In genomic region chr12:95956557-95957145, GRCh38 we compare ENCODE assay signal across 13 cellular contexts. TPM values are rescaled to one million over a fixed set of nuclear protein-coding genes. Genes with fewer than 3 reads are reported as not detected.
DNase-seq lines count a peak whose midpoint lies in the region; TF ChIP-seq lines count a peak whose summit lies in the region.
"Had no signal": no experiment of that assay in that cellular context is flagged by ENCODE, and none has a peak within 500 bp of the region (broad histone marks: within the 10 kb centered on the region; RNA-seq: fewer than 3 reads in every experiment).

No MANE protein-coding gene starts in this region.

- H3K4me3 ChIP-seq in H7 (ENCODE audit: insufficient read depth, low read depth, low read length) (0 out of 2 replicates have a peak overlapping the region, but pooled peaks have one; percentile 4), testis (peak overlapping the region in 1 of 2 donors; percentile 4), ascending aorta (no peak overlapping the region)
- H3K4me3 ChIP-seq in CD8-positive, alpha-beta memory T cell (ENCODE audit: low read length) = no peak overlapping the region

- no peaks in the 10 kb centered on the region for H3K36me3 ChIP-seq in H7 (replicated peaks; ENCODE audit: control insufficient read depth, insufficient read depth, low read length)
- H3K36me3 ChIP-seq in testis (ENCODE audit: low read depth, missing control alignments) = no peaks in the 10 kb centered on the region
- H3K36me3 ChIP-seq in CD8-positive, alpha-beta memory T cell (ENCODE audit: insufficient read depth, low read length) = no peaks in the 10 kb centered on the region
- H3K36me3 ChIP-seq in ascending aorta = no peaks in the 10 kb centered on the region

- intact Hi-C loops in head of caudate nucleus (cut with DNase I) (no loop called here), testis (cut with DNase I; ENCODE audit: low total_unique reads) (no loop called here), ascending aorta (cut with DNase I) (no loop called here)

- H3K36me3 Mint-ChIP-seq in CD8-positive, alpha-beta memory T cell = peaks cover 0 to 2% (median 0%) of the 10 kb centered on the region in 3 donors

- H3K27ac Mint-ChIP-seq in CD8-positive, alpha-beta memory T cell = no peak overlapping the region

- no peaks in the 10 kb centered on the region for H3K4me1 Mint-ChIP-seq in CD8-positive, alpha-beta memory T cell

- no peak for TF ChIP-seq POLR2A in testis (IDR thresholded peaks at IDR 0.05)

- 43 to 58% methylated on average over 22 to 27 of the region's 27 CpGs for WGBS in testis, 2 donors

- CTCF ChIA-PET in CD8-positive, alpha-beta memory T cell (lab: Charles Lee) = interaction anchor here (1.6 kb wide), 2 partner anchors 9 to 38 kb away, joined by 3 read pairs; no protein-coding TSS in a partner anchor

- TF ChIP-seq CTCF in testis (IDR thresholded peaks at IDR 0.05) = no peak
- no peak for TF ChIP-seq CTCF in ascending aorta (IDR thresholded peaks at IDR 0.05)

- DNase-seq in H7 (peak; percentile 81), head of caudate nucleus (peak in 31 of 42 donors; percentile 5 to 61 (median 34)), testis (peak; percentile 46), activated gamma-delta T cell (lab: John Stamatoyannopoulos, UW) (no peak), ascending aorta (ENCODE audit: low spot score in 2 of 2) (no peak)
- DNase-seq in CD8-positive, alpha-beta memory T cell = no peak
- DNase-seq: AML-193, DND-41, GF-D8, Kasumi-1, NCI-H1930, NCI-H2171, NCI-H82 had no signal

- H3K4me1 ChIP-seq in testis (no peaks in the 10 kb centered on the region), ascending aorta (no peaks in the 10 kb centered on the region)
- no peaks in the 10 kb centered on the region for H3K4me1 ChIP-seq in CD8-positive, alpha-beta memory T cell (ENCODE audit: insufficient read depth, low read length)

- H3K9me3 ChIP-seq in testis = no peaks in the 10 kb centered on the region
- H3K9me3 ChIP-seq in CD8-positive, alpha-beta memory T cell (ENCODE audit: low read length) = no peaks in the 10 kb centered on the region
- no peaks in the 10 kb centered on the region for H3K9me3 ChIP-seq in ascending aorta

- POLR2A ChIA-PET in CD8-positive, alpha-beta memory T cell (lab: Charles Lee) = no interaction called here

- H3K9me3 Mint-ChIP-seq in CD8-positive, alpha-beta memory T cell = no peaks in the 10 kb centered on the region

- no peaks in the 10 kb centered on the region for H3K27me3 Mint-ChIP-seq in CD8-positive, alpha-beta memory T cell

- H3K27ac ChIP-seq in testis = no peak overlapping the region
- no peak overlapping the region for H3K27ac ChIP-seq in CD8-positive, alpha-beta memory T cell (ENCODE audit: low read depth, low read length)
- no peak overlapping the region for H3K27ac ChIP-seq in ascending aorta

- H3K27me3 ChIP-seq in H7 (ENCODE audit: control insufficient read depth, insufficient read depth, low read length) = no peaks in the 10 kb centered on the region; the same call in 1 of the 2 replicates
- no peaks in the 10 kb centered on the region for H3K27me3 ChIP-seq in testis
- H3K27me3 ChIP-seq in CD8-positive, alpha-beta memory T cell (ENCODE audit: insufficient read depth, low read length, poor library complexity, severe bottlenecking) = no peaks in the 10 kb centered on the region
- no peaks in the 10 kb centered on the region for H3K27me3 ChIP-seq in ascending aorta

- H3K4me3 Mint-ChIP-seq in CD8-positive, alpha-beta memory T cell = no peak overlapping the region

RNA-seq across cellular contexts. Expression of gene AMDHD1, which starts 13.5 kb away (rescaled TPM):
- 0.41 and 1.0 TPM in 2 replicates for total RNA-seq in H7 (2014; rRNA removed; shearing (Covaris generic))
- 1 to 10 TPM; 2.0 to 4.0 TPM for total RNA-seq in testis
- 0.67 TPM for polyA plus RNA-seq in testis (ENCODE audit: insufficient read depth, low read depth, low replicate concordance)
- 1 to 10 TPM; 2.0 to 2.1 TPM for total RNA-seq in CD8-positive, alpha-beta memory T cell
- polyA plus RNA-seq in CD8-positive, alpha-beta memory T cell = 0.68 TPM
- 0.96 TPM for total RNA-seq in ascending aorta

RNA-seq across cellular contexts. Expression of gene CCDC38, which starts 14.2 kb away (rescaled TPM):
- not detected in 2 replicates for total RNA-seq in H7 (2014; rRNA removed; shearing (Covaris generic))
- total RNA-seq in testis (10 to 100 TPM in 1 of 2 donors, 1 to 10 TPM in 1; 7.7 to 25.8 TPM), ascending aorta (not detected)
- polyA plus RNA-seq in testis (ENCODE audit: insufficient read depth, low read depth, low replicate concordance) = 31.8 TPM
- under 1 TPM; 0.24 to 0.46 TPM for total RNA-seq in CD8-positive, alpha-beta memory T cell
- polyA plus RNA-seq in CD8-positive, alpha-beta memory T cell = not detected

RNA-seq across cellular contexts. Expression of gene HAL, which starts 39.5 kb away (rescaled TPM):
- total RNA-seq in H7 (2014; rRNA removed; shearing (Covaris generic)) = 0.10 and 0.15 TPM in 2 replicates
- under 1 TPM; 0.39 to 0.74 TPM for total RNA-seq in testis
- polyA plus RNA-seq in testis (ENCODE audit: insufficient read depth, low read depth, low replicate concordance) = 0.37 TPM
- under 1 TPM; 0.09 to 0.40 TPM for total RNA-seq in CD8-positive, alpha-beta memory T cell
- polyA plus RNA-seq in CD8-positive, alpha-beta memory T cell = not detected
- total RNA-seq in ascending aorta = 1.5 TPM

Comparison
In these comparisons a context has a peak if more than half of its experiments do, and no peak if none do; other contexts are left out.
1. DNase-seq: peak in H7 (single experiment), head of caudate nucleus (31 of 42) and testis (single experiment); none in CD8-positive, alpha-beta memory T cell (0 of 5), activated gamma-delta T cell (single experiment) and ascending aorta (0 of 2).